ENCODE assay signal across 8 cellular contexts in the genomic region with DNA sequence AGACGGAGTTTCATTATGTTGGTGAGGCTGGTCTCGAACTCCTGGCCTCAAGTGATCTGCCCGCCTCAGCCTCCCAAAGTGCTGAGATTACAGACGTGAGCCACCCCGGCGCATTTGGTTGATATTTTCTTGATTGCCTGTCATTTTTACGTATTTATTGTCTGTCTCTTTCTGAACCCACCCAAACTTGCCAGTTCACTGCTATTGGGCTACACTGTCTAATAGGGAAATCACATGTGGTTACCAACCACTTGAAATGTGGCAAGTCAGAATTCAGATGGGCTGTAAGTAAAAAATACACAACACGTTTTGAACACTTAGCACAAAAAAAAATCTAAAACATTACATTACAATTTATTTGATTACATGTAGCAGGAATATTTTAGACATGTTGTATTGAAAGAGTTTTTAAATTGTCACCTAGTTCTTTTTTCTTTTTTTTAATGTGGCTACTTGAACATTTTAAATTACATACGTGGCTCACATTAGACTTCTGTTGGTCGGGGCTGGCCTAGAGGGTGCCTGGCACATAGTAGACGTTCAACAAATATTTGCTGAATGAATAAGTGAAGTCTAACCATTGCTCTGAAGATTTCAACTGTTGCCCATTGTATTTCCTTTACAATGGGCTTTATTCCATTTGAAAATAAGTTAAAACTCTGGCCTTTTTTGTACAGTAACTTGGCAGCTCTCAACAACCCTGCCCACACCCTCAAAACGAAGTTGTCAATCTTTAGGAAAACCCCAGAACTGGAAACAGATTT. TPM values are rescaled to one million over a fixed set of nuclear protein-coding genes. Genes with fewer than 3 reads are reported as not detected.
DNase-seq lines count a peak whose midpoint lies in the region; ATAC-seq lines count a peak whose summit lies in the region.

No MANE protein-coding gene starts in this region.

- H3K79me2 ChIP-seq in ACC112 (ENCODE audit: control insufficient read depth, insufficient read depth, low read length, unreplicated experiment), result peaks cover 61% of the 10 kb centered on the region

- no peaks in the 10 kb centered on the region for H3K36me3 Mint-ChIP-seq in IgD-negative memory B cell
- peaks cover 17% of the 10 kb centered on the region for H3K36me3 Mint-ChIP-seq in central memory CD8-positive, alpha-beta T cell (ENCODE audit: insufficient read depth)

- H3K4me1 Mint-ChIP-seq in IgD-negative memory B cell, result peaks cover 20 to 27% (median 25%) of the 10 kb centered on the region in 3 donors
- H3K4me1 Mint-ChIP-seq in central memory CD8-positive, alpha-beta T cell, result peaks cover 40% of the 10 kb centered on the region

- H3K36me3 ChIP-seq in ACC112 (ENCODE audit: insufficient read depth, low read length), result no peaks in the 10 kb centered on the region
- no peaks in the 10 kb centered on the region for H3K36me3 ChIP-seq in muscle layer of duodenum (ENCODE audit: control insufficient read depth in 1 of 2, insufficient read depth in 2 of 2, low read length in 2 of 2)

- H2AFZ ChIP-seq in ACC112 (ENCODE audit: low read length, unreplicated experiment), result no peak overlapping the region

- peaks cover 4% of the 10 kb centered on the region for H3K27me3 Mint-ChIP-seq in IgD-negative memory B cell
- H3K27me3 Mint-ChIP-seq in central memory CD8-positive, alpha-beta T cell, result no peaks in the 10 kb centered on the region

- H3K27ac ChIP-seq in ACC112 (ENCODE audit: low read depth, low read length) (peak overlapping the region; percentile 81), muscle layer of duodenum (ENCODE audit: low read length) (peak overlapping the region; percentile 90)

- peak in 1 of 2 donors; percentile 28 for DNase-seq in central memory CD8-positive, alpha-beta T cell (ENCODE audit: low spot score in 2 of 2)
- no peak for DNase-seq in germinal center (ENCODE audit: low spot score)

- no peaks in the 10 kb centered on the region for H3K27me3 ChIP-seq in ACC112 (ENCODE audit: insufficient read depth, low read length)
- no peaks in the 10 kb centered on the region for H3K27me3 ChIP-seq in muscle layer of duodenum (ENCODE audit: low read depth, low read length)

- H3K4me3 ChIP-seq in ACC112 (ENCODE audit: low read depth, low read length) (peak overlapping the region; percentile 84), muscle layer of duodenum (ENCODE audit: low read depth in 1 of 2, low read length in 2 of 2) (peak overlapping the region; percentile 63 to 65)

- no peaks in the 10 kb centered on the region for H3K9me3 ChIP-seq in muscle layer of duodenum (ENCODE audit: control insufficient read depth in 1 of 2, low read length in 2 of 2)

- H3K9me3 Mint-ChIP-seq in IgD-negative memory B cell, result no peaks in the 10 kb centered on the region
- H3K9me3 Mint-ChIP-seq in central memory CD8-positive, alpha-beta T cell, result no peaks in the 10 kb centered on the region

- peak; percentile 82 for ATAC-seq in central memory CD8-positive, alpha-beta T cell (replicated peaks; ENCODE audit: extremely low read depth, poor library complexity, severe bottlenecking)
- ATAC-seq in GM21447 (IDR thresholded peaks at IDR 0.05; ENCODE audit: unreplicated experiment) (no peak), GM21423 (IDR thresholded peaks at IDR 0.05; ENCODE audit: unreplicated experiment) (no peak), HG02798 (IDR thresholded peaks at IDR 0.05; ENCODE audit: poor library complexity, unreplicated experiment) (no peak)

- H3K4me1 ChIP-seq in ACC112 (ENCODE audit: control insufficient read depth, insufficient read depth, low read length, unreplicated experiment), result peaks cover 25% of the 10 kb centered on the region
- peaks cover 9 to 19% of the 10 kb centered on the region in 2 donors for H3K4me1 ChIP-seq in muscle layer of duodenum (ENCODE audit: control insufficient read depth in 1 of 2, insufficient read depth in 2 of 2, low read length in 2 of 2)

- peak overlapping the region; percentile 65 to 98 (median 92) for H3K27ac Mint-ChIP-seq in IgD-negative memory B cell
- peak overlapping the region; percentile 96 for H3K27ac Mint-ChIP-seq in central memory CD8-positive, alpha-beta T cell (ENCODE audit: low read depth)

- peak overlapping the region; percentile 17 to 91 (median 85) for H3K4me3 Mint-ChIP-seq in IgD-negative memory B cell
- peak overlapping the region; percentile 91 for H3K4me3 Mint-ChIP-seq in central memory CD8-positive, alpha-beta T cell

RNA-seq across cellular contexts. Expression of gene WSB2, which starts 1.9 kb away (rescaled TPM):
- 4.5 TPM for polyA plus RNA-seq in IgD-negative memory B cell

RNA-seq across cellular contexts. Expression of gene RFC5, which starts 42.6 kb away (rescaled TPM):
- polyA plus RNA-seq in IgD-negative memory B cell, result 21.0 TPM

RNA-seq across cellular contexts. Expression of gene VSIG10, which starts 44.7 kb away (rescaled TPM):
- polyA plus RNA-seq in IgD-negative memory B cell, result 3.4 TPM
